In genomic region chr16:46690281-46691178, GRCh38 we compare ENCODE assay signal across 1 cellular context.
TF ChIP-seq lines count a peak whose summit lies in the region.

No MANE protein-coding gene starts in this region.

TF ChIP-seq in H1, 55 proteins besides CTCF, POLR2A, EP300 and RAD21:
- TF ChIP-seq GTF2F1 (IDR thresholded peaks at IDR 0.05; ENCODE audit: borderline replicate concordance, low read depth, low read length) (no peak), KDM4A (IDR thresholded peaks at IDR 0.05; ENCODE audit: low read depth, low read length, severe bottlenecking) (no peak), MAFK (IDR thresholded peaks at IDR 0.05; ENCODE audit: low read depth, low read length) (no peak), SP4 (IDR thresholded peaks at IDR 0.05; ENCODE audit: low read length) (no peak), E2F6 (IDR thresholded peaks at IDR 0.05) (no peak), CREB1 (IDR thresholded peaks at IDR 0.05) (no peak), RNF2 (IDR thresholded peaks at IDR 0.05; ENCODE audit: borderline replicate concordance, low read depth, low read length, missing control alignments, poor library complexity, severe bottlenecking) (no peak), SP2 (IDR thresholded peaks at IDR 0.05; ENCODE audit: low read length) (no peak), TCF12 (IDR thresholded peaks at IDR 0.05; ENCODE audit: low read depth, low read length) (no peak), TAF7 (optimal IDR thresholded peaks at IDR 0.05; ENCODE audit: borderline replicate concordance, low read depth, low read length) (no peak), SIRT6 (IDR thresholded peaks at IDR 0.05; ENCODE audit: low read length) (no peak), ASH2L (IDR thresholded peaks at IDR 0.05; ENCODE audit: low read length) (no peak), RXRA (IDR thresholded peaks at IDR 0.05; ENCODE audit: insufficient read depth, low read depth, low read length) (no peak), CHD2 (IDR thresholded peaks at IDR 0.05; ENCODE audit: low read length) (no peak), SUZ12 (IDR thresholded peaks at IDR 0.05; ENCODE audit: low read length) (no peak), POU5F1 (IDR thresholded peaks at IDR 0.05; ENCODE audit: low read depth, low read length) (no peak), POLR2AphosphoS5 (IDR thresholded peaks at IDR 0.05; ENCODE audit: low read depth, low read length) (no peak), JUN (IDR thresholded peaks at IDR 0.05; ENCODE audit: low read depth, low read length) (no peak), BACH1 (IDR thresholded peaks at IDR 0.05; ENCODE audit: low read length) (no peak)
